14 cellular contexts compared by ENCODE assay signal in genomic region chr4:184409502-184409901, GRCh38.
DNase-seq lines count a peak whose midpoint lies in the region; ATAC-seq, FAIRE-seq and TF ChIP-seq lines count a peak whose summit lies in the region.
"Had no signal": no experiment of that assay in that cellular context is flagged by ENCODE, and none has a peak within 500 bp of the region (broad histone marks: within the 10 kb centered on the region; RNA-seq: fewer than 3 reads in every experiment).

No MANE protein-coding gene starts in this region.

- H3K79me2 ChIP-seq in HepG2 (ENCODE audit: insufficient read depth, low read length), result no peaks in the 10 kb centered on the region
- H3K79me2 ChIP-seq in Karpas-422 (ENCODE audit: low read length), result no peaks in the 10 kb centered on the region

- TF ChIP-seq POLR2A in HepG2 (IDR thresholded peaks at IDR 0.05; ENCODE audit: insufficient read depth in 1 of 2, low read depth in 2 of 2, low read length in 2 of 2), result no peak
- no peak for TF ChIP-seq POLR2A in right lobe of liver (IDR thresholded peaks at IDR 0.05)
- no peak for TF ChIP-seq POLR2A in stomach (IDR thresholded peaks at IDR 0.05)

- H3K4me1 Mint-ChIP-seq in T-cell, result peaks cover 59 to 73% (median 65%) of the 10 kb centered on the region in 3 donors
- H3K4me1 Mint-ChIP-seq in endothelial cell (ENCODE audit: unreplicated experiment), result peaks cover 52% of the 10 kb centered on the region

- CTCF ChIA-PET in HepG2 (lab: Yijun Ruan, JAX; ENCODE audit: low intra/inter-chr PET ratio, low total read pairs) (no interaction called here), T-cell (lab: Charles Lee) (interaction anchor here (0.6 to 0.9 kb wide), 4 partner anchors 22 to 809 kb away, joined by 3 to 5 read pairs (median 4); no protein-coding TSS in a partner anchor)

- peaks cover 56% of the 10 kb centered on the region for H3K36me3 Mint-ChIP-seq in T-cell
- H3K36me3 Mint-ChIP-seq in endothelial cell (ENCODE audit: low read depth, unreplicated experiment), result peaks cover 58% of the 10 kb centered on the region

- FAIRE-seq in HepG2 (lab: Jason Lieb, UNC), result no peak
- FAIRE-seq: kidney had no signal

- BruUV-seq in HepG2 (replicated peaks; lab: Mats Ljungman, UMichigan), result no TSS peak

- H3K4me3 ChIP-seq in HepG2 (replicated peaks in 1 of 3; ENCODE audit: insufficient read depth in 1 of 3, low read depth in 2 of 3, low read length in 3 of 3) (no peak overlapping the region), right lobe of liver (no peak overlapping the region), stomach (no peak overlapping the region), Karpas-422 (ENCODE audit: low read length) (no peak overlapping the region)

- H4K20me1 ChIP-seq in HepG2 (ENCODE audit: insufficient read depth, low read length), result no peaks in the 10 kb centered on the region
- no peaks in the 10 kb centered on the region for H4K20me1 ChIP-seq in Karpas-422 (ENCODE audit: insufficient read depth, low read depth, low read length)

- 94% methylated on average over 9 of the region's 9 CpGs for WGBS in HepG2 (ENCODE audit: low lambda C conversion rate)
- WGBS in right lobe of liver (ENCODE audit: insufficient coverage, low coverage, low lambda C conversion rate, missing lambda C conversion rate), result 74% methylated on average over 7 of the region's 9 CpGs
- 88 to 93% (median 88%) methylated on average over 9 of the region's 9 CpGs for WGBS in stomach, 5 donors

- H3K36me3 ChIP-seq in HepG2 (replicated peaks in 1 of 2; ENCODE audit: control insufficient read depth in 1 of 2, insufficient read depth in 2 of 2, low read length in 2 of 2), result peaks cover 17 to 76% of the 10 kb centered on the region in 2 experiments
- H3K36me3 ChIP-seq in right lobe of liver, result peaks cover 5 to 53% (median 12%) of the 10 kb centered on the region in 4 donors
- peaks cover 25 to 67% (median 61%) of the 10 kb centered on the region in 4 donors for H3K36me3 ChIP-seq in stomach
- no peaks in the 10 kb centered on the region for H3K36me3 ChIP-seq in Karpas-422 (ENCODE audit: insufficient read depth, low read length)

- POLR2A ChIA-PET in HepG2 (lab: Yijun Ruan, JAX) (no interaction called here), T-cell (lab: Charles Lee) (interaction anchor here (0.6 to 0.7 kb wide), 2 partner anchors 29 to 1778 kb away, joined by 4 to 9 read pairs; no protein-coding TSS in a partner anchor)

- H3K9me3 Mint-ChIP-seq in T-cell (no peaks in the 10 kb centered on the region), endothelial cell (ENCODE audit: unreplicated experiment) (no peaks in the 10 kb centered on the region)

- H3K4me2 ChIP-seq in HepG2 (ENCODE audit: low read depth, low read length) (no peak overlapping the region), Karpas-422 (ENCODE audit: low read depth, low read length, poor library complexity, severe bottlenecking) (no peak overlapping the region)

- H3K27me3 ChIP-seq in HepG2 (ENCODE audit: control insufficient read depth in 1 of 2, insufficient read depth in 2 of 2, low read length in 2 of 2), result no peaks in the 10 kb centered on the region
- H3K27me3 ChIP-seq in right lobe of liver, result no peaks in the 10 kb centered on the region
- H3K27me3 ChIP-seq in stomach, result no peaks in the 10 kb centered on the region
- H3K27me3 ChIP-seq in Karpas-422 (ENCODE audit: low read length), result no peaks in the 10 kb centered on the region

- TF ChIP-seq CTCF in HepG2 (CRISPR knock-in tag; IDR thresholded peaks at IDR 0.05) (no peak), right lobe of liver (IDR thresholded peaks at IDR 0.05) (no peak), endothelial cell (IDR thresholded peaks at IDR 0.05; ENCODE audit: unreplicated experiment) (no peak), stomach (IDR thresholded peaks at IDR 0.05) (no peak)

- TF ChIP-seq RAD21 in HepG2 (CRISPR knock-in tag; IDR thresholded peaks at IDR 0.05), result no peak

- DNase-seq in HepG2 (ENCODE audit: low spot score), result no peak
- DNase-seq in right lobe of liver, result no peak
- DNase-seq in T-cell, result no peak
- no peak for DNase-seq in endothelial cell (ENCODE audit: low spot score)
- DNase-seq in stomach, result no peak
- no peak for DNase-seq in foreskin melanocyte
- no peak for DNase-seq in mucosa of gallbladder (ENCODE audit: low spot score)
- DNase-seq in Karpas-422, result no peak
- DNase-seq: AML-193, EL, glutamatergic neuron, kidney, midbrain, SIG-M5 had no signal

- TF ChIP-seq EP300 in HepG2 (IDR thresholded peaks at IDR 0.05; ENCODE audit: low read depth in 2 of 2, low read length in 2 of 2) (no peak), HepG2 (CRISPR knock-in tag; IDR thresholded peaks at IDR 0.05; ENCODE audit: borderline replicate concordance) (no peak), stomach (IDR thresholded peaks at IDR 0.05) (no peak)

- in situ Hi-C loops in HepG2 (cut with HindIII; ENCODE audit: extremely low pct_ligation_motif_present, low pct_unique_long_range_greater_than_20kb), result no loop called here

- H3K4me3 Mint-ChIP-seq in T-cell, result peak overlapping the region; percentile 44 to 63 (median 50)
- H3K4me3 Mint-ChIP-seq in endothelial cell (ENCODE audit: unreplicated experiment), result peak overlapping the region; percentile 61

- intact Hi-C loops in HepG2 (cut with micrococcal nuclease; ENCODE audit: unreplicated experiment) (no loop called here), right lobe of liver (cut with DNase I) (no loop called here), stomach (cut with DNase I; ENCODE audit: low total_unique reads) (no loop called here)

- H3K4me1 ChIP-seq in HepG2 (ENCODE audit: insufficient read depth, low read length), result no peaks in the 10 kb centered on the region
- H3K4me1 ChIP-seq in right lobe of liver, result no peaks in the 10 kb centered on the region
- H3K4me1 ChIP-seq in stomach, result peaks cover 41 to 68% (median 54%) of the 10 kb centered on the region in 4 donors
- H3K4me1 ChIP-seq in Karpas-422 (ENCODE audit: low read length), result peaks cover 27% of the 10 kb centered on the region

- H3K9me3 ChIP-seq in HepG2 (ENCODE audit: low read length), result no peaks in the 10 kb centered on the region
- H3K9me3 ChIP-seq in right lobe of liver, result no peaks in the 10 kb centered on the region
- no peaks in the 10 kb centered on the region for H3K9me3 ChIP-seq in stomach
- H3K9me3 ChIP-seq in Karpas-422 (ENCODE audit: low read length), result no peaks in the 10 kb centered on the region

- H3K9me2 ChIP-seq in Karpas-422 (replicated peaks; ENCODE audit: insufficient read depth, low read length), result no peaks in the 10 kb centered on the region

- H2AFZ ChIP-seq in HepG2 (ENCODE audit: low read length) (no peak overlapping the region), Karpas-422 (ENCODE audit: low read length) (no peak overlapping the region)

- peak overlapping the region; percentile 94 to 95 for H3K27ac Mint-ChIP-seq in T-cell
- H3K27ac Mint-ChIP-seq in endothelial cell (ENCODE audit: unreplicated experiment), result peak overlapping the region; percentile 94

- H3K27ac ChIP-seq in HepG2 (ENCODE audit: extremely low read length, insufficient read depth, low read length) (no peak overlapping the region), right lobe of liver (no peak overlapping the region), stomach (peak overlapping the region in 3 of 5 donors; percentile 32 to 82 (median 80)), Karpas-422 (ENCODE audit: low read length) (no peak overlapping the region)

- ATAC-seq in HepG2 (no peak), right lobe of liver (no peak), T-cell (replicated peaks in 1 of 4) (peak in 1 of 4 experiments; percentile 31)

- H3K27me3 Mint-ChIP-seq in T-cell (no peaks in the 10 kb centered on the region), endothelial cell (ENCODE audit: unreplicated experiment) (peaks cover 8% of the 10 kb centered on the region)

- H3K9ac ChIP-seq in HepG2 (ENCODE audit: insufficient read depth, low read depth, low read length) (no peak overlapping the region), Karpas-422 (ENCODE audit: low read length) (no peak overlapping the region)

TF ChIP-seq in HepG2, 621 proteins besides CTCF, POLR2A, EP300 and RAD21:
- peak; percentile 54; the same call in 1 of the 2 replicates for TF ChIP-seq ZNF121 (CRISPR knock-in tag; IDR thresholded peaks at IDR 0.05)
- no peak for TF ChIP-seq ZNF749 (CRISPR knock-in tag; IDR thresholded peaks at IDR 0.05; ENCODE audit: borderline replicate concordance)

Comparison
In these comparisons a context has a peak if more than half of its experiments do, and no peak if none do; other contexts are left out.
1. H3K27ac ChIP-seq: peak in stomach (3 of 5); none in HepG2 (single experiment), right lobe of liver (0 of 3) and Karpas-422 (single experiment).